11 cellular contexts compared by ENCODE assay signal in genomic region chr18:24212939-24213338, GRCh38.
DNase-seq lines count a peak whose midpoint lies in the region; ATAC-seq, FAIRE-seq and TF ChIP-seq lines count a peak whose summit lies in the region.
"Had no signal": no experiment of that assay in that cellular context is flagged by ENCODE, and none has a peak within 500 bp of the region (broad histone marks: within the 10 kb centered on the region; RNA-seq: fewer than 3 reads in every experiment).

No MANE protein-coding gene starts in this region.

- no peak overlapping the region for H2BK15ac ChIP-seq in H1 (ENCODE audit: low read length)

- no peak for FAIRE-seq in H1 (lab: Jason Lieb, UNC)
- FAIRE-seq: GM18507 had no signal

- CTCF ChIA-PET in H1 (lab: Charles Lee; ENCODE audit: partially characterized antibody), result no interaction called here

- H3K36me3 ChIP-seq in MG63 (no peaks in the 10 kb centered on the region; the same call in 1 of the 2 replicates), H1 (ENCODE audit: control insufficient read depth in 2 of 4, insufficient read depth in 4 of 4, low read length in 3 of 4) (no peaks in the 10 kb centered on the region; a peak in 1 of 8 replicates), mucosa of descending colon (ENCODE audit: low read depth) (no peaks in the 10 kb centered on the region)

- H2BK120ac ChIP-seq in H1 (replicated peaks; ENCODE audit: low read depth, low read length), result no peak overlapping the region

- H3K4me2 ChIP-seq in H1 (ENCODE audit: insufficient read depth in 1 of 2, low read depth in 2 of 2, low read length in 2 of 2), result no peak overlapping the region

- H3K18ac ChIP-seq in H1 (ENCODE audit: extremely low read depth, low read length), result no peak overlapping the region

- H4K5ac ChIP-seq in H1 (ENCODE audit: insufficient read length, low read depth, low read length), result no peak overlapping the region

- no peak overlapping the region for H3K4ac ChIP-seq in H1 (replicated peaks; ENCODE audit: insufficient read length, low read depth, low read length)

- H2BK20ac ChIP-seq in H1 (ENCODE audit: low read length), result no peak overlapping the region

- no peak overlapping the region for H3K14ac ChIP-seq in H1 (ENCODE audit: insufficient read length)

- H2BK5ac ChIP-seq in H1 (ENCODE audit: low read depth, low read length), result no peak overlapping the region

- no peak overlapping the region for H3K23ac ChIP-seq in H1 (ENCODE audit: insufficient read length)

- no peak overlapping the region for H3K56ac ChIP-seq in H1 (replicated peaks; ENCODE audit: insufficient read length, low read depth, low read length)

- H4K91ac ChIP-seq in H1 (replicated peaks; ENCODE audit: insufficient read length, low read length), result no peak overlapping the region

- H4K8ac ChIP-seq in H1 (ENCODE audit: extremely low read depth, insufficient read depth, low read length), result no peak overlapping the region

- WGBS in H1 (ENCODE audit: extremely low coverage in 1 of 2, insufficient coverage in 1 of 2, insufficient read length in 1 of 2, insufficient replicate concordance in 2 of 2, low coverage in 1 of 2, low lambda C conversion rate in 2 of 2, missing lambda C conversion rate in 1 of 2), 2 experiments, result 93% methylated on average over 6 of the region's 6 CpGs; no CpG with 5 or more reads in 1 of the 2 experiments

- H3K4me3 ChIP-seq in MG63, result no peak overlapping the region
- no peak overlapping the region for H3K4me3 ChIP-seq in H1 (ENCODE audit: extremely low read depth in 1 of 4, insufficient read depth in 2 of 4, low read depth in 3 of 4, low read length in 4 of 4)
- H3K4me3 ChIP-seq in mucosa of descending colon, result no peak overlapping the region

- no peaks in the 10 kb centered on the region for H3K23me2 ChIP-seq in H1 (ENCODE audit: low read depth, low read length)

- H3K4me1 ChIP-seq in H1 (replicated peaks in 1 of 4; ENCODE audit: control insufficient read depth in 3 of 4, insufficient read depth in 4 of 4, low read length in 3 of 4) (peaks cover 0 to 5% (median 3%) of the 10 kb centered on the region in 4 experiments; a peak in 6 of 7 replicates), mucosa of descending colon (ENCODE audit: low read depth) (peaks cover 24% of the 10 kb centered on the region)

- H4K20me1 ChIP-seq in H1 (replicated peaks in 1 of 2; ENCODE audit: control insufficient read depth in 1 of 2, insufficient read depth in 2 of 2, low read length in 2 of 2), result no peaks in the 10 kb centered on the region

- TF ChIP-seq EP300 in H1 (IDR thresholded peaks at IDR 0.05; ENCODE audit: borderline replicate concordance in 1 of 2, low read depth in 2 of 2, low read length in 2 of 2), result no peak

- H3K27me3 ChIP-seq in MG63 (no peaks in the 10 kb centered on the region), H1 (replicated peaks in 1 of 4; ENCODE audit: control insufficient read depth in 3 of 4, extremely low read depth in 1 of 4, insufficient read depth in 3 of 4, low read length in 3 of 4) (no peaks in the 10 kb centered on the region)

- H3K79me1 ChIP-seq in H1 (ENCODE audit: low read depth, low read length), result no peaks in the 10 kb centered on the region; the same call in 1 of the 2 replicates

- no peak for TF ChIP-seq RAD21 in H1 (IDR thresholded peaks at IDR 0.05 in 1 of 2, conservative IDR thresholded peaks at IDR 0.05 in 1 of 2; ENCODE audit: low read depth in 2 of 2, low read length in 2 of 2)

- intact Hi-C loops in mucosa of descending colon (cut with DNase I, micrococcal nuclease), result no loop called here

- peak; percentile 30 for ATAC-seq in mucosa of descending colon
- no peak for ATAC-seq in GM21367 (IDR thresholded peaks at IDR 0.05; ENCODE audit: unreplicated experiment)

- POLR2A ChIA-PET in H1 (lab: Charles Lee; ENCODE audit: partially characterized antibody), result no interaction called here

- peaks cover 0 to 2% of the 10 kb centered on the region in 2 experiments; a peak in 1 of 4 replicates for H3K79me2 ChIP-seq in H1 (ENCODE audit: control insufficient read depth in 1 of 2, insufficient read depth in 2 of 2, low read length in 2 of 2)

- no peak overlapping the region for H3K9ac ChIP-seq in H1 (replicated peaks in 1 of 4; ENCODE audit: extremely low read depth in 1 of 4, low read depth in 3 of 4, low read length in 3 of 4)
- H3K9ac ChIP-seq: parathyroid adenoma had no signal

- no peak overlapping the region for H2BK12ac ChIP-seq in H1 (ENCODE audit: low read depth, low read length)

- no peak overlapping the region for H3K27ac ChIP-seq in H1 (ENCODE audit: low read depth, low read length)
- H3K27ac ChIP-seq: parathyroid adenoma had no signal

- no peaks in the 10 kb centered on the region for H3K9me3 ChIP-seq in MG63
- H3K9me3 ChIP-seq in H1 (ENCODE audit: insufficient read depth in 2 of 2, low read depth in 1 of 2, low read length in 1 of 2), result no peaks in the 10 kb centered on the region
- no peaks in the 10 kb centered on the region for H3K9me3 ChIP-seq in mucosa of descending colon

- no peak for TF ChIP-seq POLR2A in H1 (IDR thresholded peaks at IDR 0.05; ENCODE audit: control extremely low read depth in 1 of 2, low read depth in 2 of 2, low read length in 2 of 2)

- no peak overlapping the region for H2AFZ ChIP-seq in H1 (ENCODE audit: low read length)
- H2AFZ ChIP-seq: parathyroid adenoma had no signal

- TF ChIP-seq CTCF in H1 (IDR thresholded peaks at IDR 0.05; ENCODE audit: control extremely low read depth in 1 of 3, insufficient read depth in 1 of 3, low read depth in 1 of 3, low read length in 3 of 3) (no peak), mucosa of descending colon (IDR thresholded peaks at IDR 0.05) (no peak), GM10266 (IDR thresholded peaks at IDR 0.05; ENCODE audit: control insufficient read depth, insufficient read depth, low read depth, missing control alignments) (no peak)

- peak; percentile 37 for DNase-seq in AG20443 (ENCODE audit: low spot score)
- DNase-seq in MG63, result peak; percentile 15
- DNase-seq in H1 (ENCODE audit: low read depth in 1 of 2, low spot score in 2 of 2), result no peak
- no peak for DNase-seq in mucosa of descending colon
- no peak for DNase-seq in NOMO-1 treated with DMSO at 0.1 percent for 48 hours (lab: John Stamatoyannopoulos, UW; ENCODE audit: unreplicated experiment)
- DNase-seq in NCI-H2227 (lab: John Stamatoyannopoulos, UW; ENCODE audit: unreplicated experiment), result no peak
- no peak for DNase-seq in GM10266 (ENCODE audit: extremely low spot score)
- DNase-seq: NCI-H1930 had no signal

- H2AK5ac ChIP-seq in H1 (ENCODE audit: low read depth, low read length), result no peak overlapping the region

TF ChIP-seq in H1, 55 proteins besides CTCF, POLR2A, EP300 and RAD21:
- TF ChIP-seq KDM4A (IDR thresholded peaks at IDR 0.05; ENCODE audit: low read depth, low read length, severe bottlenecking), result no peak
- TF ChIP-seq JUND (IDR thresholded peaks at IDR 0.05; ENCODE audit: low read length), result peak; percentile 69

Comparison
In these comparisons a context has a peak if more than half of its experiments do, and no peak if none do; other contexts are left out.
1. DNase-seq: peak in AG20443 (single experiment) and MG63 (single experiment); none in H1 (0 of 2), mucosa of descending colon (0 of 3), NOMO-1 treated with DMSO at 0.1 percent for 48 hours (single experiment), NCI-H2227 (single experiment) and GM10266 (single experiment).